Comparison of ENCODE assay signal across 1 cellular context in genomic region chr2:189439342-189439741, GRCh38.
TF ChIP-seq lines count a peak whose summit lies in the region.

No MANE protein-coding gene starts in this region.

TF ChIP-seq in WTC11, 78 proteins besides CTCF, POLR2A, EP300 and RAD21 (continued from another document):
- TF ChIP-seq CDX4 (CRISPR knock-in tag; IDR thresholded peaks at IDR 0.05; ENCODE audit: borderline replicate concordance) (no peak), STAT6 (CRISPR knock-in tag; conservative IDR thresholded peaks at IDR 0.05; ENCODE audit: low read depth) (no peak), NFE2L1 (CRISPR knock-in tag; IDR thresholded peaks at IDR 0.05) (no peak), TCF7 (CRISPR knock-in tag; IDR thresholded peaks at IDR 0.05; ENCODE audit: low read depth) (no peak), NR3C1 (CRISPR knock-in tag; conservative IDR thresholded peaks at IDR 0.05; ENCODE audit: low read depth) (no peak), ZNF138 (CRISPR knock-in tag; conservative IDR thresholded peaks at IDR 0.05) (no peak), FOXP1 (CRISPR knock-in tag; IDR thresholded peaks at IDR 0.05; ENCODE audit: borderline replicate concordance) (no peak), RELA (CRISPR knock-in tag; IDR thresholded peaks at IDR 0.05; ENCODE audit: borderline replicate concordance) (no peak), ATF2 (CRISPR knock-in tag; IDR thresholded peaks at IDR 0.05; ENCODE audit: borderline replicate concordance, low read depth) (no peak), IRF1 (CRISPR knock-in tag; IDR thresholded peaks at IDR 0.05) (no peak), ESRRA (CRISPR knock-in tag; IDR thresholded peaks at IDR 0.05; ENCODE audit: borderline replicate concordance) (no peak), ZSCAN18 (CRISPR knock-in tag; IDR thresholded peaks at IDR 0.05) (no peak), MLX (CRISPR knock-in tag; IDR thresholded peaks at IDR 0.05) (no peak), EMX1 (CRISPR knock-in tag; IDR thresholded peaks at IDR 0.05) (no peak), ZNF416 (CRISPR knock-in tag; IDR thresholded peaks at IDR 0.05) (no peak)
